ENCODE assay signal across 8 cellular contexts in genomic region chr6:90175627-90176538, GRCh38.
DNase-seq lines count a peak whose midpoint lies in the region; ATAC-seq and TF ChIP-seq lines count a peak whose summit lies in the region.

No MANE protein-coding gene starts in this region.

- no peak for TF ChIP-seq POLR2A in prostate gland (IDR thresholded peaks at IDR 0.05)

- H3K4me3 ChIP-seq in prostate gland = no peak overlapping the region

- peak overlapping the region; percentile 28 to 55 for H3K27ac ChIP-seq in prostate gland

- no peaks in the 10 kb centered on the region for H3K9me3 ChIP-seq in prostate gland

- no peaks in the 10 kb centered on the region for H3K27me3 ChIP-seq in prostate gland (replicated peaks; ENCODE audit: insufficient read depth)

- WGBS in prostate gland = 44% methylated on average over 8 of the region's 8 CpGs

- DNase-seq in Daoy (ENCODE audit: low read depth) = peak; percentile 28
- peak; percentile 81 for DNase-seq in activated CD8-positive, alpha-beta memory T cell treated with anti-CD3 and anti-CD28 coated beads, Interleukin-2, amount 50 U/mL, for 48 hours
- DNase-seq in prostate gland (ENCODE audit: low spot score) = peak; percentile 75
- DNase-seq in NCI-H146 (lab: John Stamatoyannopoulos, UW) = no peak
- no peak for DNase-seq in HUDEP-2 (lab: John Stamatoyannopoulos, UW; ENCODE audit: unreplicated experiment in 76 of 76)

- intact Hi-C loops in prostate gland (cut with DNase I) = no loop called here

- ATAC-seq in HG03159 (IDR thresholded peaks at IDR 0.05; ENCODE audit: unreplicated experiment) (peak; percentile 57), HG03095 (IDR thresholded peaks at IDR 0.05; ENCODE audit: unreplicated experiment) (no peak), HG03025 (IDR thresholded peaks at IDR 0.05; ENCODE audit: low FRiP score, unreplicated experiment) (no peak)

- H3K36me3 ChIP-seq in prostate gland = no peaks in the 10 kb centered on the region

- H3K4me1 ChIP-seq in prostate gland (replicated peaks) = no peaks in the 10 kb centered on the region

- no peak for TF ChIP-seq CTCF in prostate gland (IDR thresholded peaks at IDR 0.05)

Comparison
In these comparisons a context has a peak if more than half of its experiments do, and no peak if none do; other contexts are left out.
1. DNase-seq: peak in Daoy (single experiment), activated CD8-positive, alpha-beta memory T cell treated with anti-CD3 and anti-CD28 coated beads, Interleukin-2, amount 50 U/mL, for 48 hours (single experiment) and prostate gland (single experiment); none in NCI-H146 (single experiment) and HUDEP-2 (0 of 76).